ENCODE assay signal across 8 cellular contexts in genomic region chr15:40929730-40930429, GRCh38. TPM values are rescaled to one million over a fixed set of nuclear protein-coding genes. Genes with fewer than 3 reads are reported as not detected.
DNase-seq lines count a peak whose midpoint lies in the region; ATAC-seq, FAIRE-seq and TF ChIP-seq lines count a peak whose summit lies in the region.

No MANE protein-coding gene starts in this region.

- no peak for ATAC-seq in GM18909 (IDR thresholded peaks at IDR 0.05; ENCODE audit: poor library complexity, unreplicated experiment)

- H3K9ac ChIP-seq in BLaER1 (no peak overlapping the region; the same call in 1 of the 2 replicates), HUES64 (ENCODE audit: low read depth, low read length) (no peak overlapping the region), iPS-15b (ENCODE audit: low read depth, low read length) (no peak overlapping the region)

- DNase-seq in adrenal gland (peak in 5 of 7 donors; percentile 51 to 60 (median 55)), small intestine (no peak), DMS79 treated with DMSO at 0.1 percent for 48 hours (lab: John Stamatoyannopoulos, UW) (no peak), mesenteric fat pad (ENCODE audit: low spot score) (no peak)

- H3K27ac ChIP-seq in BLaER1 (no peak overlapping the region), HUES64 (ENCODE audit: low read depth, low read length) (no peak overlapping the region), adrenal gland (peak overlapping the region in 1 of 5 donors; percentile 27), small intestine (ENCODE audit: low read depth in 1 of 2, low read length in 1 of 2) (peak overlapping the region in 1 of 2 donors; percentile 32)

- H3K4me2 ChIP-seq in BLaER1, result peak overlapping the region; percentile 99

- intact Hi-C loops in adrenal gland (cut with DNase I), result no loop called here

- no peak for TF ChIP-seq POLR2A in adrenal gland (IDR thresholded peaks at IDR 0.05)

- H3K36me3 ChIP-seq in BLaER1, result no peaks in the 10 kb centered on the region
- no peaks in the 10 kb centered on the region for H3K36me3 ChIP-seq in HUES64 (ENCODE audit: insufficient read depth, low read length)
- no peaks in the 10 kb centered on the region for H3K36me3 ChIP-seq in adrenal gland (replicated peaks in 1 of 2)
- no peaks in the 10 kb centered on the region for H3K36me3 ChIP-seq in iPS-15b (ENCODE audit: control insufficient read depth, insufficient read depth, low read length)
- no peaks in the 10 kb centered on the region for H3K36me3 ChIP-seq in small intestine (ENCODE audit: control insufficient read depth in 2 of 2, insufficient read depth in 2 of 2, low read length in 2 of 2)

- 1% methylated on average over 50 of the region's 50 CpGs for WGBS in HUES64
- 0 to 3% (median 2%) methylated on average over 11 to 50 of the region's 50 CpGs for WGBS in adrenal gland, 4 donors
- WGBS in small intestine, 3 donors, result 1 to 2% (median 1%) methylated on average over 32 to 50 of the region's 50 CpGs

- peaks cover 44% of the 10 kb centered on the region for H4K20me1 ChIP-seq in BLaER1

- no peak for FAIRE-seq in small intestine (lab: Jason Lieb, UNC)

- no peaks in the 10 kb centered on the region for H3K9me3 ChIP-seq in BLaER1
- H3K9me3 ChIP-seq in HUES64 (ENCODE audit: insufficient read depth, low read depth, low read length), result no peaks in the 10 kb centered on the region
- H3K9me3 ChIP-seq in adrenal gland (replicated peaks in 1 of 3), result no peaks in the 10 kb centered on the region
- no peaks in the 10 kb centered on the region for H3K9me3 ChIP-seq in iPS-15b (ENCODE audit: control insufficient read depth, insufficient read depth, low read length)
- H3K9me3 ChIP-seq in small intestine (ENCODE audit: control insufficient read depth, low read depth), result no peaks in the 10 kb centered on the region

- H3K27me3 ChIP-seq in BLaER1 (peaks cover 83% of the 10 kb centered on the region), HUES64 (ENCODE audit: insufficient read depth, low read length) (peaks cover 95% of the 10 kb centered on the region), adrenal gland (peaks cover 42% of the 10 kb centered on the region), iPS-15b (ENCODE audit: control insufficient read depth, insufficient read depth, low read length) (peaks cover 85% of the 10 kb centered on the region), small intestine (ENCODE audit: control insufficient read depth in 2 of 2, insufficient read depth in 2 of 2, low read length in 2 of 2) (peaks cover 2 to 4% of the 10 kb centered on the region in 2 donors)

- no peak for TF ChIP-seq CTCF in adrenal gland (IDR thresholded peaks at IDR 0.05)

- H3K4me3 ChIP-seq in BLaER1 (peak overlapping the region; percentile 65), HUES64 (ENCODE audit: low read length) (peak overlapping the region; percentile 50), adrenal gland (peak overlapping the region in 1 of 4 donors; percentile 55), iPS-15b (ENCODE audit: low read depth, low read length) (peak overlapping the region; percentile 75), small intestine (ENCODE audit: low read depth in 1 of 2, low read length in 2 of 2) (peak overlapping the region; percentile 41 to 63)

- peaks cover 75% of the 10 kb centered on the region for H3K4me1 ChIP-seq in BLaER1
- peaks cover 22% of the 10 kb centered on the region for H3K4me1 ChIP-seq in HUES64 (ENCODE audit: insufficient read depth, low read length)
- H3K4me1 ChIP-seq in adrenal gland (replicated peaks in 1 of 2), result peaks cover 41 to 50% of the 10 kb centered on the region in 2 donors
- peaks cover 7% of the 10 kb centered on the region for H3K4me1 ChIP-seq in iPS-15b (ENCODE audit: control insufficient read depth, insufficient read depth, low read length)
- H3K4me1 ChIP-seq in small intestine (ENCODE audit: control insufficient read depth in 2 of 2, insufficient read depth in 1 of 2, low read depth in 1 of 2, low read length in 1 of 2), result peaks cover 7 to 11% of the 10 kb centered on the region in 2 donors

RNA-seq across cellular contexts. Expression of gene DLL4, which starts 0.7 kb away (rescaled TPM):
- 0.15 TPM for polyA plus RNA-seq in HUES64 (2013, experiment 1 of 2)
- 0.25 TPM for polyA plus RNA-seq in HUES64 (2013, experiment 2 of 2)
- total RNA-seq in adrenal gland (10 to 100 TPM in 2 of 8 donors, 1 to 10 TPM in 6; 1.9 to 15.9 (median 5.6) TPM), mesenteric fat pad (15.2 TPM)
- polyA plus RNA-seq in adrenal gland (1 to 10 TPM in 2 of 3 donors, under 1 TPM in 1; 0.66 to 3.9 (median 3.6) TPM), small intestine (10 to 100 TPM in 1 of 3 donors, 1 to 10 TPM in 1, under 1 TPM in 1; 0.81 to 13.2 (median 1.3) TPM)

RNA-seq across cellular contexts. Expression of gene CHAC1, which starts 23.4 kb away (rescaled TPM):
- 13.5 TPM for polyA plus RNA-seq in HUES64 (2013, experiment 1 of 2)
- 15.0 TPM for polyA plus RNA-seq in HUES64 (2013, experiment 2 of 2)
- total RNA-seq in adrenal gland (1 to 10 TPM in 4 of 8 donors, under 1 TPM in 3, not detected in 1; 0.24 to 2.4 (median 1.1) TPM), mesenteric fat pad (2.4 TPM)
- polyA plus RNA-seq in adrenal gland (1 to 10 TPM in 2 of 3 donors, under 1 TPM in 1; 0.55 to 1.3 (median 1.3) TPM), small intestine (10 to 100 TPM in 1 of 3 donors, 1 to 10 TPM in 2; 1.1 to 37.3 (median 8.9) TPM)

RNA-seq across cellular contexts. Expression of gene VPS18, which starts 35.6 kb away (rescaled TPM):
- 18.6 TPM for polyA plus RNA-seq in HUES64 (2013, experiment 1 of 2)
- 17.2 TPM for polyA plus RNA-seq in HUES64 (2013, experiment 2 of 2)
- 10 to 100 TPM; 22.4 to 43.4 (median 35.0) TPM for total RNA-seq in adrenal gland
- polyA plus RNA-seq in adrenal gland, result 10 to 100 TPM in 1 of 3 donors, 1 to 10 TPM in 2; 8.9 to 16.0 (median 10.0) TPM
- 10 to 100 TPM in 2 of 3 donors, 1 to 10 TPM in 1; 7.6 to 11.2 (median 10.3) TPM for polyA plus RNA-seq in small intestine
- 29.3 TPM for total RNA-seq in mesenteric fat pad

RNA-seq across cellular contexts. Expression of gene RHOV, which starts 55.8 kb away (rescaled TPM):
- polyA plus RNA-seq in HUES64 (2013, experiment 1 of 2), result 1.3 TPM
- polyA plus RNA-seq in HUES64 (2013, experiment 2 of 2), result 1.9 TPM
- total RNA-seq in adrenal gland (under 1 TPM in 2 of 8 donors, not detected in 6; 0.11 to 0.34 TPM), mesenteric fat pad (not detected)
- polyA plus RNA-seq in adrenal gland (under 1 TPM in 2 of 3 donors, not detected in 1; 0.13 to 0.16 TPM), small intestine (1 to 10 TPM in 2 of 3 donors, under 1 TPM in 1; 0.67 to 1.9 (median 1.8) TPM)

Comparison
In these comparisons a context has a peak if more than half of its experiments do, and no peak if none do; other contexts are left out.
1. DNase-seq: peak in adrenal gland (5 of 7); none in small intestine (single experiment), DMS79 treated with DMSO at 0.1 percent for 48 hours (single experiment) and mesenteric fat pad (single experiment).